1 cellular context compared by ENCODE assay signal in genomic region chr1:178607718-178608408, GRCh38.
TF ChIP-seq lines count a peak whose summit lies in the region.

No MANE protein-coding gene starts in this region.

TF ChIP-seq in GM12878, 131 proteins besides CTCF, POLR2A, EP300 and RAD21 (continued from another document and continues in another):
- TF ChIP-seq ZBTB4 (CRISPR knock-in tag; IDR thresholded peaks at IDR 0.05), result no peak
- no peak for TF ChIP-seq STAT3 (IDR thresholded peaks at IDR 0.05; ENCODE audit: low read depth, low read length)
- TF ChIP-seq HCFC1 (IDR thresholded peaks at IDR 0.05; ENCODE audit: low read length), result no peak
- TF ChIP-seq FOXM1 (IDR thresholded peaks at IDR 0.05; ENCODE audit: low read depth, low read length), result peak; percentile 54; the same call in 1 of the 2 replicates
- TF ChIP-seq SMAD1 (IDR thresholded peaks at IDR 0.05; ENCODE audit: low read depth, partially characterized antibody), result peak; percentile 96
- peak; percentile 56; the same call in 1 of the 2 replicates for TF ChIP-seq CBFB (IDR thresholded peaks at IDR 0.05; ENCODE audit: low read depth)
- no peak for TF ChIP-seq RCOR1 (conservative IDR thresholded peaks at IDR 0.05; ENCODE audit: low read depth, low read length)
- TF ChIP-seq BMI1 (IDR thresholded peaks at IDR 0.05; ENCODE audit: borderline replicate concordance), result no peak
- TF ChIP-seq, protein P1, sequence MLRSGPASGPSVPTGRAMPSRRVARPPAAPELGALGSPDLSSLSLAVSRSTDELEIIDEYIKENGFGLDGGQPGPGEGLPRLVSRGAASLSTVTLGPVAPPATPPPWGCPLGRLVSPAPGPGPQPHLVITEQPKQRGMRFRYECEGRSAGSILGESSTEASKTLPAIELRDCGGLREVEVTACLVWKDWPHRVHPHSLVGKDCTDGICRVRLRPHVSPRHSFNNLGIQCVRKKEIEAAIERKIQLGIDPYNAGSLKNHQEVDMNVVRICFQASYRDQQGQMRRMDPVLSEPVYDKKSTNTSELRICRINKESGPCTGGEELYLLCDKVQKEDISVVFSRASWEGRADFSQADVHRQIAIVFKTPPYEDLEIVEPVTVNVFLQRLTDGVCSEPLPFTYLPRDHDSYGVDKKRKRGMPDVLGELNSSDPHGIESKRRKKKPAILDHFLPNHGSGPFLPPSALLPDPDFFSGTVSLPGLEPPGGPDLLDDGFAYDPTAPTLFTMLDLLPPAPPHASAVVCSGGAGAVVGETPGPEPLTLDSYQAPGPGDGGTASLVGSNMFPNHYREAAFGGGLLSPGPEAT (IDR thresholded peaks at IDR 0.05; ENCODE audit: low read depth), result peak; percentile 43; the same call in 1 of the 2 replicates
- TF ChIP-seq, protein P2, sequence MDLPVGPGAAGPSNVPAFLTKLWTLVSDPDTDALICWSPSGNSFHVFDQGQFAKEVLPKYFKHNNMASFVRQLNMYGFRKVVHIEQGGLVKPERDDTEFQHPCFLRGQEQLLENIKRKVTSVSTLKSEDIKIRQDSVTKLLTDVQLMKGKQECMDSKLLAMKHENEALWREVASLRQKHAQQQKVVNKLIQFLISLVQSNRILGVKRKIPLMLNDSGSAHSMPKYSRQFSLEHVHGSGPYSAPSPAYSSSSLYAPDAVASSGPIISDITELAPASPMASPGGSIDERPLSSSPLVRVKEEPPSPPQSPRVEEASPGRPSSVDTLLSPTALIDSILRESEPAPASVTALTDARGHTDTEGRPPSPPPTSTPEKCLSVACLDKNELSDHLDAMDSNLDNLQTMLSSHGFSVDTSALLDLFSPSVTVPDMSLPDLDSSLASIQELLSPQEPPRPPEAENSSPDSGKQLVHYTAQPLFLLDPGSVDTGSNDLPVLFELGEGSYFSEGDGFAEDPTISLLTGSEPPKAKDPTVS (IDR thresholded peaks at IDR 0.05; ENCODE audit: low read depth, low read length), result no peak
- TF ChIP-seq TBL1XR1 (IDR thresholded peaks at IDR 0.05; ENCODE audit: low read depth, low read length), result no peak
- TF ChIP-seq IKZF1 (conservative IDR thresholded peaks at IDR 0.05), result 0 out of 2 replicates have a peak, but pooled peaks have one; percentile 21
- TF ChIP-seq CREM (IDR thresholded peaks at IDR 0.05; ENCODE audit: low read depth), result 0 out of 2 replicates have a peak, but pooled peaks have one; percentile 25
- no peak for TF ChIP-seq SREBF1 (IDR thresholded peaks at IDR 0.05; ENCODE audit: low read length)
- no peak for TF ChIP-seq TCF7 (IDR thresholded peaks at IDR 0.05; ENCODE audit: borderline replicate concordance)
- TF ChIP-seq, protein P3, sequence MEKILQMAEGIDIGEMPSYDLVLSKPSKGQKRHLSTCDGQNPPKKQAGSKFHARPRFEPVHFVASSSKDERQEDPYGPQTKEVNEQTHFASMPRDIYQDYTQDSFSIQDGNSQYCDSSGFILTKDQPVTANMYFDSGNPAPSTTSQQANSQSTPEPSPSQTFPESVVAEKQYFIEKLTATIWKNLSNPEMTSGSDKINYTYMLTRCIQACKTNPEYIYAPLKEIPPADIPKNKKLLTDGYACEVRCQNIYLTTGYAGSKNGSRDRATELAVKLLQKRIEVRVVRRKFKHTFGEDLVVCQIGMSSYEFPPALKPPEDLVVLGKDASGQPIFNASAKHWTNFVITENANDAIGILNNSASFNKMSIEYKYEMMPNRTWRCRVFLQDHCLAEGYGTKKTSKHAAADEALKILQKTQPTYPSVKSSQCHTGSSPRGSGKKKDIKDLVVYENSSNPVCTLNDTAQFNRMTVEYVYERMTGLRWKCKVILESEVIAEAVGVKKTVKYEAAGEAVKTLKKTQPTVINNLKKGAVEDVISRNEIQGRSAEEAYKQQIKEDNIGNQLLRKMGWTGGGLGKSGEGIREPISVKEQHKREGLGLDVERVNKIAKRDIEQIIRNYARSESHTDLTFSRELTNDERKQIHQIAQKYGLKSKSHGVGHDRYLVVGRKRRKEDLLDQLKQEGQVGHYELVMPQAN (conservative IDR thresholded peaks at IDR 0.05), result no peak
- no peak for TF ChIP-seq SUZ12 (IDR thresholded peaks at IDR 0.05; ENCODE audit: unreplicated experiment)
- 0 out of 2 replicates have a peak, but pooled peaks have one; percentile 54 for TF ChIP-seq MLLT1 (IDR thresholded peaks at IDR 0.05)
- no peak for TF ChIP-seq TARDBP (IDR thresholded peaks at IDR 0.05; ENCODE audit: borderline replicate concordance)
- TF ChIP-seq, protein P4, sequence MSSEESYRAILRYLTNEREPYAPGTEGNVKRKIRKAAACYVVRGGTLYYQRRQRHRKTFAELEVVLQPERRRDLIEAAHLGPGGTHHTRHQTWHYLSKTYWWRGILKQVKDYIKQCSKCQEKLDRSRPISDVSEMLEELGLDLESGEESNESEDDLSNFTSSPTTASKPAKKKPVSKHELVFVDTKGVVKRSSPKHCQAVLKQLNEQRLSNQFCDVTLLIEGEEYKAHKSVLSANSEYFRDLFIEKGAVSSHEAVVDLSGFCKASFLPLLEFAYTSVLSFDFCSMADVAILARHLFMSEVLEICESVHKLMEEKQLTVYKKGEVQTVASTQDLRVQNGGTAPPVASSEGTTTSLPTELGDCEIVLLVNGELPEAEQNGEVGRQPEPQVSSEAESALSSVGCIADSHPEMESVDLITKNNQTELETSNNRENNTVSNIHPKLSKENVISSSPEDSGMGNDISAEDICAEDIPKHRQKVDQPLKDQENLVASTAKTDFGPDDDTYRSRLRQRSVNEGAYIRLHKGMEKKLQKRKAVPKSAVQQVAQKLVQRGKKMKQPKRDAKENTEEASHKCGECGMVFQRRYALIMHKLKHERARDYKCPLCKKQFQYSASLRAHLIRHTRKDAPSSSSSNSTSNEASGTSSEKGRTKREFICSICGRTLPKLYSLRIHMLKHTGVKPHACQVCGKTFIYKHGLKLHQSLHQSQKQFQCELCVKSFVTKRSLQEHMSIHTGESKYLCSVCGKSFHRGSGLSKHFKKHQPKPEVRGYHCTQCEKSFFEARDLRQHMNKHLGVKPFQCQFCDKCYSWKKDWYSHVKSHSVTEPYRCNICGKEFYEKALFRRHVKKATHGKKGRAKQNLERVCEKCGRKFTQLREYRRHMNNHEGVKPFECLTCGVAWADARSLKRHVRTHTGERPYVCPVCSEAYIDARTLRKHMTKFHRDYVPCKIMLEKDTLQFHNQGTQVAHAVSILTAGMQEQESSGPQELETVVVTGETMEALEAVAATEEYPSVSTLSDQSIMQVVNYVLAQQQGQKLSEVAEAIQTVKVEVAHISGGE (CRISPR knock-in tag; IDR thresholded peaks at IDR 0.05), result no peak
- no peak for TF ChIP-seq ZZZ3 (IDR thresholded peaks at IDR 0.05; ENCODE audit: control insufficient read depth, insufficient read length, low read depth)
- TF ChIP-seq CREB1 (IDR thresholded peaks at IDR 0.05; ENCODE audit: low read depth), result no peak
- TF ChIP-seq SRF (IDR thresholded peaks at IDR 0.05; ENCODE audit: low read depth in 2 of 2, low read length in 2 of 2), result no peak
- TF ChIP-seq, protein P5, sequence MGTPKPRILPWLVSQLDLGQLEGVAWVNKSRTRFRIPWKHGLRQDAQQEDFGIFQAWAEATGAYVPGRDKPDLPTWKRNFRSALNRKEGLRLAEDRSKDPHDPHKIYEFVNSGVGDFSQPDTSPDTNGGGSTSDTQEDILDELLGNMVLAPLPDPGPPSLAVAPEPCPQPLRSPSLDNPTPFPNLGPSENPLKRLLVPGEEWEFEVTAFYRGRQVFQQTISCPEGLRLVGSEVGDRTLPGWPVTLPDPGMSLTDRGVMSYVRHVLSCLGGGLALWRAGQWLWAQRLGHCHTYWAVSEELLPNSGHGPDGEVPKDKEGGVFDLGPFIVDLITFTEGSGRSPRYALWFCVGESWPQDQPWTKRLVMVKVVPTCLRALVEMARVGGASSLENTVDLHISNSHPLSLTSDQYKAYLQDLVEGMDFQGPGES (IDR thresholded peaks at IDR 0.05), result no peak
- peak; percentile 87 for TF ChIP-seq BCL3 (IDR thresholded peaks at IDR 0.05; ENCODE audit: borderline replicate concordance, insufficient read depth, low read depth, low read length, poor library complexity, severe bottlenecking)
- 0 out of 2 replicates have a peak, but pooled peaks have one; percentile 30 for TF ChIP-seq DPF2 (IDR thresholded peaks at IDR 0.05)
- peak; percentile 36 for TF ChIP-seq EED (IDR thresholded peaks at IDR 0.05; ENCODE audit: low read depth)
- no peak for TF ChIP-seq EGR1 (IDR thresholded peaks at IDR 0.05; ENCODE audit: borderline replicate concordance in 1 of 2, low read depth in 2 of 2, low read length in 2 of 2)
- no peak for TF ChIP-seq ZBTB40 (IDR thresholded peaks at IDR 0.05; ENCODE audit: borderline replicate concordance)
- TF ChIP-seq MYB (IDR thresholded peaks at IDR 0.05; ENCODE audit: borderline replicate concordance, low read depth, low read length), result no peak
- peak; percentile 61; the same call in 1 of the 2 replicates for TF ChIP-seq ATF7 (IDR thresholded peaks at IDR 0.05; ENCODE audit: low read depth)
- TF ChIP-seq, protein P6, sequence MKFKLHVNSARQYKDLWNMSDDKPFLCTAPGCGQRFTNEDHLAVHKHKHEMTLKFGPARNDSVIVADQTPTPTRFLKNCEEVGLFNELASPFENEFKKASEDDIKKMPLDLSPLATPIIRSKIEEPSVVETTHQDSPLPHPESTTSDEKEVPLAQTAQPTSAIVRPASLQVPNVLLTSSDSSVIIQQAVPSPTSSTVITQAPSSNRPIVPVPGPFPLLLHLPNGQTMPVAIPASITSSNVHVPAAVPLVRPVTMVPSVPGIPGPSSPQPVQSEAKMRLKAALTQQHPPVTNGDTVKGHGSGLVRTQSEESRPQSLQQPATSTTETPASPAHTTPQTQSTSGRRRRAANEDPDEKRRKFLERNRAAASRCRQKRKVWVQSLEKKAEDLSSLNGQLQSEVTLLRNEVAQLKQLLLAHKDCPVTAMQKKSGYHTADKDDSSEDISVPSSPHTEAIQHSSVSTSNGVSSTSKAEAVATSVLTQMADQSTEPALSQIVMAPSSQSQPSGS (IDR thresholded peaks at IDR 0.05; ENCODE audit: low read length), result 0 out of 2 replicates have a peak, but pooled peaks have one; percentile 19
- TF ChIP-seq WRNIP1 (IDR thresholded peaks at IDR 0.05; ENCODE audit: borderline replicate concordance, low read depth, low read length), result no peak
- no peak for TF ChIP-seq SREBF2 (IDR thresholded peaks at IDR 0.05; ENCODE audit: low read length)
- peak; percentile 67; the same call in 1 of the 2 replicates for TF ChIP-seq PAX5 (IDR thresholded peaks at IDR 0.05; ENCODE audit: borderline replicate concordance, low read depth, low read length)
